28 cellular contexts compared by ENCODE assay signal in the genomic region with DNA sequence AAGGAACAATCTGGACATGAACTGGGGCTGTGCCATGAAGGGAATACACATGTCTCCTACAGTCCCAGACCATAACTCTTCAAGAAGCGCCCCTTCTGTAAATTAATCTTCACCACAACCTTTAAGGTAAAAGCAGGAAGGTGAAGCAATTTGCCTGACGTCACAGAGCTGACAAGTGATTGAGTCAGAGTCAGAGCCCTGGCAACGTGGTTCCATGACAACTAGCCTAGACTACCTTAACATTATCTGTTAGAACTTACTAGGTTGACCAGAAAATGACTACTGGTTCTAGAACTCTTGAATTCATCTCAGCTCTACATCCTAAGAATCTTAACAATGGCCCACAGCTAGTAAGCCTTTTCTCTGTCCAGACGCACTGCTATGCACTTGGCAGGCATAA.
"Had no signal": no experiment of that assay in that cellular context is flagged by ENCODE, and none has a peak within 500 bp of the region (broad histone marks: within the 10 kb centered on the region; RNA-seq: fewer than 3 reads in every experiment).

No MANE protein-coding gene starts in this region.

- H3K79me2 ChIP-seq: parathyroid adenoma had no signal

- H3K4me2 ChIP-seq: neural progenitor cell, smooth muscle cell had no signal

- H3K27me3 ChIP-seq: brain microvascular endothelial cell, esophagus muscularis mucosa, foreskin keratinocyte, left lung, neural progenitor cell, testis, transverse colon had no signal

- H2AFZ ChIP-seq: neural progenitor cell, parathyroid adenoma had no signal

- ATAC-seq: activated CD8-positive, alpha-beta memory T cell treated with anti-CD3 and anti-CD28 coated beads, Interleukin-2, amount 10 ng/mL, durations not matched to agents 7 days and 5 days; foreskin keratinocyte; heart right ventricle; left lung; lower lobe of right lung; natural killer cell; psoas muscle; stimulated activated naive CD8-positive, alpha-beta T cell treated with anti-CD3 and anti-CD28 coated beads, Interleukin-15, Interleukin-2, amounts not matched to agents 100 U/mL and 50 U/mL, for 24 hours had no signal

- DNase-seq: activated B cell treated with CpG ODN at 0.5 μM for 24 hours; activated CD4-positive, alpha-beta memory T cell treated with anti-CD3 and anti-CD28 coated beads, Interleukin-2, amount 10 ng/mL, durations not matched to agents 7 days and 5 days; activated CD8-positive, alpha-beta memory T cell treated with anti-CD3 and anti-CD28 coated beads, Interleukin-2, amount 10 ng/mL, durations not matched to agents 7 days and 5 days; activated effector memory CD4-positive, alpha-beta T cell treated with anti-CD3 and anti-CD28 coated beads, Interleukin-2, amount 50 U/mL, for 16 hours; activated naive CD4-positive, alpha-beta T cell treated with anti-CD3 and anti-CD28 coated beads, Interleukin-2, amount 50 U/mL, for 16 hours; amniotic stem cell; brain microvascular endothelial cell; central memory CD4-positive, alpha-beta T cell; endodermal cell; heart right ventricle; kidney glomerular epithelial cell; left lung; lower lobe of right lung; mesendoderm; natural killer cell; occipital lobe; psoas muscle; stimulated activated CD4-positive, alpha-beta T cell treated with anti-CD3 and anti-CD28 coated beads, Interleukin-2, amount 100 ng/mL, for 48 hours; stimulated activated naive CD8-positive, alpha-beta T cell treated with anti-CD3 and anti-CD28 coated beads, Interleukin-15, Interleukin-2, amounts not matched to agents 100 U/mL and 50 U/mL, for 24 hours; testis; transverse colon had no signal

- H3K9me3 ChIP-seq: esophagus muscularis mucosa, heart right ventricle, left lung, lower lobe of right lung, psoas muscle, testis, transverse colon had no signal

- H3K4me3 ChIP-seq: esophagus muscularis mucosa, heart right ventricle, left lung, lower lobe of right lung, neural progenitor cell, psoas muscle, smooth muscle cell, testis, transverse colon had no signal

- H3K36me3 ChIP-seq: brain microvascular endothelial cell, esophagus muscularis mucosa, heart right ventricle, left lung, lower lobe of right lung, neural progenitor cell, transverse colon had no signal

- H3K27ac ChIP-seq: brain microvascular endothelial cell, esophagus muscularis mucosa, foreskin keratinocyte, heart right ventricle, left lung, lower lobe of right lung, neural progenitor cell, parathyroid adenoma, psoas muscle, testis, transverse colon had no signal

- H3K9ac ChIP-seq: neural progenitor cell, parathyroid adenoma had no signal

- H3K4me1 ChIP-seq: esophagus muscularis mucosa, foreskin keratinocyte, heart right ventricle, left lung, lower lobe of right lung, neural progenitor cell, parathyroid adenoma, psoas muscle, testis, transverse colon had no signal

- FAIRE-seq: astrocyte, urothelium cell line had no signal
